27 cellular contexts compared by ENCODE assay signal in the genomic region with DNA sequence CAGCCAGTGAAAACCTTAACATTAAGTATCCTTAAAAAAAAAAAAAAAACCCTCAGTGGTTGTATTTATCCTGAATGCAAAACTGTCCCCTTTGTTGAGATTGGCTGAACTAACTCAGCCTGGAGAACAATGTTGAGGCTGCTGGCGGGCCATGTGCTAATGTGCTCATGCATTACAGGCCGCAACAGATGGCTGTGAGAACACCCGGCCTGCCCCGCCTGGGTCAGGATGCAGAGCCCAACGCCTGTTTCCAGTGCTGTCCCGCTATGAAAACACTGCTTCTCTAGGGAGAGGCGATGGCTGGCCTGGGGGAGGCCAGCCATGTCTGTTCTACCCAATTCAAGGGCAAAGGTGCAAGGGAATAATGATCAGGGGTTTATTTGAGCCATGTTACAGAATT. TPM values are rescaled to one million over a fixed set of nuclear protein-coding genes. Genes with fewer than 3 reads are reported as not detected.
A peak's percentile ranks its signal among the peaks of the same experiment; 100 is the strongest.
DNase-seq lines count a peak whose midpoint lies in the region; ATAC-seq and TF ChIP-seq lines count a peak whose summit lies in the region.
"Had no signal": no experiment of that assay in that cellular context is flagged by ENCODE, and none has a peak within 500 bp of the region (broad histone marks: within the 10 kb centered on the region; RNA-seq: fewer than 3 reads in every experiment).

No MANE protein-coding gene starts in this region.

- peaks cover 54% of the 10 kb centered on the region for H3K27me3 ChIP-seq in endodermal cell (ENCODE audit: control insufficient read depth, insufficient read depth, low read length, poor library complexity, severe bottlenecking)
- peaks cover 32% of the 10 kb centered on the region for H3K27me3 ChIP-seq in lower lobe of right lung (ENCODE audit: low read depth)
- peaks cover 0 to 62% (median 17%) of the 10 kb centered on the region in 7 donors for H3K27me3 ChIP-seq in spleen (replicated peaks in 1 of 7)

- H3K4me1 ChIP-seq in endodermal cell (ENCODE audit: control insufficient read depth, insufficient read depth, low read length) (no peaks in the 10 kb centered on the region), lower lobe of right lung (no peaks in the 10 kb centered on the region), spleen (peaks cover 5 to 23% (median 12%) of the 10 kb centered on the region in 6 donors)
- H3K4me1 ChIP-seq: gastrocnemius medialis had no signal

- no peak overlapping the region for H3K4me3 Mint-ChIP-seq in endodermal cell
- H3K4me3 Mint-ChIP-seq in activated naive CD4-positive, alpha-beta T cell treated with anti-CD3 and anti-CD28 coated beads for 36 hours, result no peak overlapping the region
- H3K4me3 Mint-ChIP-seq: activated T-cell treated with anti-CD3 and anti-CD28 coated beads, Interleukin-2, amount 50 U/mL, for 72 hours; stimulated activated naive CD8-positive, alpha-beta T cell treated with anti-CD3 and anti-CD28 coated beads, Interleukin-15, amount 100 ng/mL, for 72 hours; T-helper 2 cell treated with Interferon-gamma antibody and Interleukin-4, amounts not matched to agents 5 μg/mL and 100 μg/mL, for 36 hours had no signal

- no peak for TF ChIP-seq POLR2A in spleen (IDR thresholded peaks at IDR 0.05)

- WGBS in endodermal cell (ENCODE audit: insufficient coverage in 1 of 2, insufficient read length in 1 of 2), 2 experiments, result 68 to 79% methylated on average over 7 of the region's 7 CpGs
- WGBS in spleen, 5 donors, result 68 to 89% (median 84%) methylated on average over 7 of the region's 7 CpGs

- H3K9ac ChIP-seq in endodermal cell (ENCODE audit: extremely low read depth, low read length, poor library complexity, severe bottlenecking), result no peak overlapping the region
- H3K9ac ChIP-seq: BLaER1 had no signal

- H3K4me3 ChIP-seq in endodermal cell (ENCODE audit: low read length), result no peak overlapping the region
- H3K4me3 ChIP-seq in lower lobe of right lung, result no peak overlapping the region
- no peak overlapping the region for H3K4me3 ChIP-seq in spleen
- H3K4me3 ChIP-seq: A549, BLaER1, gastrocnemius medialis, SK-N-MC had no signal

- no peaks in the 10 kb centered on the region for H3K36me3 Mint-ChIP-seq in endodermal cell (ENCODE audit: low read depth)
- no peaks in the 10 kb centered on the region for H3K36me3 Mint-ChIP-seq in activated naive CD4-positive, alpha-beta T cell treated with anti-CD3 and anti-CD28 coated beads for 36 hours (ENCODE audit: low read depth)

- intact Hi-C loops in activated naive CD4-positive, alpha-beta T cell treated with anti-CD3 and anti-CD28 coated beads for 36 hours (cut with micrococcal nuclease), result no loop called here
- intact Hi-C loops in lower lobe of right lung (cut with DNase I), result no loop called here
- intact Hi-C loops in spleen (cut with DNase I; ENCODE audit: low total_unique reads), result no loop called here

- no peaks in the 10 kb centered on the region for H3K9me3 ChIP-seq in endodermal cell (ENCODE audit: control insufficient read depth, low read length)
- H3K9me3 ChIP-seq in lower lobe of right lung, result no peaks in the 10 kb centered on the region
- no peaks in the 10 kb centered on the region for H3K9me3 ChIP-seq in spleen
- H3K9me3 ChIP-seq: A549, BLaER1, gastrocnemius medialis had no signal

- H3K4me1 Mint-ChIP-seq in endodermal cell, result peaks cover 9% of the 10 kb centered on the region
- peaks cover 8% of the 10 kb centered on the region for H3K4me1 Mint-ChIP-seq in activated naive CD4-positive, alpha-beta T cell treated with anti-CD3 and anti-CD28 coated beads for 36 hours (ENCODE audit: low read depth)

- DNase-seq in DMS 273 (lab: John Stamatoyannopoulos, UW; ENCODE audit: unreplicated experiment) (peak; percentile 94), NCI-H524 treated with DMSO at 0.1 percent for 48 hours (lab: John Stamatoyannopoulos, UW) (peak; percentile 28), endodermal cell (no peak), occipital lobe (lab: John Stamatoyannopoulos, UW) (peak; percentile 79), lower lobe of right lung (no peak), spleen (no peak), GDM1 (lab: John Stamatoyannopoulos, UW) (no peak)
- no peak for DNase-seq in activated naive CD4-positive, alpha-beta T cell treated with anti-CD3 and anti-CD28 coated beads for 36 hours
- DNase-seq: activated CD4-positive, CD25-positive, alpha-beta regulatory T cell treated with anti-CD3 and anti-CD28 coated beads, Interleukin-2, amount 50 U/mL, for 72 hours; activated CD8-positive, alpha-beta memory T cell treated with anti-CD3 and anti-CD28 coated beads for 24 hours; activated T-cell treated with anti-CD3 and anti-CD28 coated beads, Interleukin-2, amount 50 U/mL, for 72 hours; gastrocnemius medialis; left ventricle myocardium superior; NCI-H1417; NK-92 treated with Interleukin-12 subunit alpha and Interleukin-12 subunit beta, amount 100 ng/mL, for 24 hours; stimulated activated naive CD8-positive, alpha-beta T cell treated with anti-CD3 and anti-CD28 coated beads, Interleukin-15, amount 100 ng/mL, for 72 hours had no signal

- no peaks in the 10 kb centered on the region for H3K9me3 Mint-ChIP-seq in endodermal cell
- H3K9me3 Mint-ChIP-seq in activated naive CD4-positive, alpha-beta T cell treated with anti-CD3 and anti-CD28 coated beads for 36 hours, result no peaks in the 10 kb centered on the region
- H3K9me3 Mint-ChIP-seq: activated naive CD4-positive, alpha-beta T cell treated with anti-CD3 and anti-CD28 coated beads, Interleukin-2, amount 50 U/mL, for 72 hours; activated T-cell treated with anti-CD3 and anti-CD28 coated beads, Interleukin-2, amount 50 U/mL, for 72 hours; stimulated activated naive CD8-positive, alpha-beta T cell treated with anti-CD3 and anti-CD28 coated beads, Interleukin-15, amount 100 ng/mL, for 72 hours; T-helper 2 cell treated with Interferon-gamma antibody and Interleukin-4, amounts not matched to agents 5 μg/mL and 100 μg/mL, for 36 hours had no signal

- peaks cover 55% of the 10 kb centered on the region for H3K27me3 Mint-ChIP-seq in endodermal cell (ENCODE audit: insufficient read depth)
- peaks cover 6% of the 10 kb centered on the region for H3K27me3 Mint-ChIP-seq in activated naive CD4-positive, alpha-beta T cell treated with anti-CD3 and anti-CD28 coated beads for 36 hours (ENCODE audit: low read depth)

- CTCF ChIA-PET in activated naive CD4-positive, alpha-beta T cell treated with anti-CD3 and anti-CD28 coated beads for 36 hours (lab: Charles Lee), result no interaction called here

- ATAC-seq in lower lobe of right lung, result no peak
- ATAC-seq: A549; activated naive CD4-positive, alpha-beta T cell treated with anti-CD3 and anti-CD28 coated beads, Interleukin-2, amount 50 U/mL, for 72 hours; activated T-cell treated with anti-CD3 and anti-CD28 coated beads, Interleukin-2, amount 50 U/mL, for 72 hours; esophagus mucosa; gastrocnemius medialis; HepG2; left ventricle myocardium superior; stimulated activated naive CD8-positive, alpha-beta T cell treated with anti-CD3 and anti-CD28 coated beads, Interleukin-15, amount 100 ng/mL, for 72 hours had no signal

- no peak overlapping the region for H3K27ac Mint-ChIP-seq in endodermal cell
- H3K27ac Mint-ChIP-seq in activated naive CD4-positive, alpha-beta T cell treated with anti-CD3 and anti-CD28 coated beads for 36 hours, result no peak overlapping the region
- H3K27ac Mint-ChIP-seq: activated naive CD4-positive, alpha-beta T cell treated with anti-CD3 and anti-CD28 coated beads, Interleukin-2, amount 50 U/mL, for 72 hours; activated T-cell treated with anti-CD3 and anti-CD28 coated beads, Interleukin-2, amount 50 U/mL, for 72 hours; stimulated activated naive CD8-positive, alpha-beta T cell treated with anti-CD3 and anti-CD28 coated beads, Interleukin-15, amount 100 ng/mL, for 72 hours; T-helper 2 cell treated with Interferon-gamma antibody and Interleukin-4, amounts not matched to agents 5 μg/mL and 100 μg/mL, for 36 hours had no signal

- H3K36me3 ChIP-seq in endodermal cell (ENCODE audit: control insufficient read depth, insufficient read depth, low read length) (no peaks in the 10 kb centered on the region), lower lobe of right lung (no peaks in the 10 kb centered on the region), spleen (no peaks in the 10 kb centered on the region)
- H3K36me3 ChIP-seq: BLaER1, gastrocnemius medialis had no signal

- TF ChIP-seq CTCF in endodermal cell (conservative IDR thresholded peaks at IDR 0.05) (no peak), lower lobe of right lung (IDR thresholded peaks at IDR 0.05) (no peak), spleen (IDR thresholded peaks at IDR 0.05 in 8 of 11, conservative IDR thresholded peaks at IDR 0.05 in 3 of 11) (no peak)

- H3K27ac ChIP-seq in endodermal cell (ENCODE audit: low read depth, low read length) (peak overlapping the region; percentile 55), lower lobe of right lung (no peak overlapping the region), spleen (no peak overlapping the region)
- H3K27ac ChIP-seq: A549, BLaER1, gastrocnemius medialis, SK-N-MC had no signal

RNA-seq across cellular contexts. Expression of a gene that starts 13.8 kb away (rescaled TPM):
- total RNA-seq in endodermal cell, result under 1 TPM in 1 of 2 donors, not detected in 1; 0.53 TPM
- 2.7 TPM for polyA plus RNA-seq in endodermal cell (2013, experiment 1 of 2)
- polyA plus RNA-seq in endodermal cell (2013, experiment 2 of 2), result 2.9 TPM
- 23.9 TPM for total RNA-seq in occipital lobe
- not detected for total RNA-seq in activated naive CD4-positive, alpha-beta T cell treated with anti-CD3 and anti-CD28 coated beads for 36 hours
- not detected for total RNA-seq in lower lobe of right lung
- total RNA-seq in spleen, result under 1 TPM in 1 of 7 donors, not detected in 6; 0.23 TPM
- under 1 TPM in 1 of 3 donors, not detected in 2; 0.03 TPM for polyA plus RNA-seq in spleen
- total RNA-seq: activated naive CD4-positive, alpha-beta T cell treated with anti-CD3 and anti-CD28 coated beads, Interleukin-2, amount 50 U/mL, for 72 hours; activated T-cell treated with anti-CD3 and anti-CD28 coated beads, Interleukin-2, amount 50 U/mL, for 72 hours; bronchial epithelial cell; esophagus mucosa; HepG2; left ventricle myocardium superior; M059J; osteoblast had no signal
- polyA plus RNA-seq: A549, HepG2 had no signal

RNA-seq across cellular contexts. Expression of a gene that starts 30.4 kb away (rescaled TPM):
- under 1 TPM in 1 of 2 donors, not detected in 1; 0.48 TPM for total RNA-seq in endodermal cell
- polyA plus RNA-seq in endodermal cell (2013, experiment 1 of 2), result 2.7 TPM
- 3.6 TPM for polyA plus RNA-seq in endodermal cell (2013, experiment 2 of 2)
- 9.4 TPM for total RNA-seq in occipital lobe
- total RNA-seq in activated naive CD4-positive, alpha-beta T cell treated with anti-CD3 and anti-CD28 coated beads for 36 hours, result not detected
- 0.59 TPM for total RNA-seq in lower lobe of right lung
- total RNA-seq in spleen, result 1 to 10 TPM in 2 of 7 donors, under 1 TPM in 4, not detected in 1; 0.26 to 1.8 (median 0.58) TPM
- under 1 TPM in 2 of 3 donors, not detected in 1; 0.02 to 0.90 TPM for polyA plus RNA-seq in spleen
- total RNA-seq: activated T-cell treated with anti-CD3 and anti-CD28 coated beads, Interleukin-2, amount 50 U/mL, for 72 hours; bronchial epithelial cell; esophagus mucosa; H4; HepG2; M059J; osteoblast had no signal
- polyA plus RNA-seq: A549, HepG2 had no signal

Comparison
In these comparisons a context has a peak if more than half of its experiments do, and no peak if none do; other contexts are left out.
1. DNase-seq: peak in DMS 273 (single experiment), NCI-H524 treated with DMSO at 0.1 percent for 48 hours (single experiment) and occipital lobe (single experiment); none in endodermal cell (single experiment), activated naive CD4-positive, alpha-beta T cell treated with anti-CD3 and anti-CD28 coated beads for 36 hours (single experiment), lower lobe of right lung (single experiment), spleen (single experiment) and GDM1 (single experiment).
2. RNA of a gene that starts 13.8 kb away (total RNA-seq): 23.9 TPM in occipital lobe (single experiment); 0.53 TPM in endodermal cell, not detected in lower lobe of right lung (single experiment), not detected in activated naive CD4-positive, alpha-beta T cell treated with anti-CD3 and anti-CD28 coated beads for 36 hours and 0.23 TPM in spleen; every median in the first group is over 10 times any median in the second.